In the genomic region with DNA sequence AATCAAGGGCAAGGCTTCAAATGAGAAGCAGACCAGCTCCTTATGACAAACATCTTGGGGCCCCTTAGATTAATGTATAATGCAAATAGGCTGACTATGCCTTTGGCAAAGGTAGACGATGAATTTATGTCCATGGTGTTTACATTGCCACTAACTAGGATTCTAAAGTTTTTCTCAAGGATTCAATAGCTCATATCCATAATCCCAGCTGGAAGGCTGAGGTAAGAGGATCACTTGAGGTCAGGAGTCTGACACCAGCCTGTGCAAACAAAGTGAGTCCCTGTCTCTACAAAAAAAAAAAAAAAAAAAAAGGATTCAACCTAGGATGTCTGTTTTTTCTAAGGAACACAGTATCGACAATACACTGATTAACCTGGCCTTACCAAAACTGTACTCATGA, we compare ENCODE assay signal across 25 cellular contexts.
"Had no signal": no experiment of that assay in that cellular context is flagged by ENCODE, and none has a peak within 500 bp of the region (broad histone marks: within the 10 kb centered on the region; RNA-seq: fewer than 3 reads in every experiment).

No MANE protein-coding gene starts in this region.

- ATAC-seq: activated naive CD8-positive, alpha-beta T cell treated with anti-CD3 and anti-CD28 coated beads, Interleukin-2, amount 50 U/mL, for 24 hours; activated T-helper 17 cell treated with anti-CD3 and anti-CD28 coated beads, Interleukin-2, amount 50 U/mL, for 72 hours; heart right ventricle; naive thymus-derived CD4-positive, alpha-beta T cell; pancreas; stimulated activated effector memory CD8-positive, alpha-beta T cell treated with anti-CD3 and anti-CD28 coated beads, Interleukin-12 subunit alpha, Interleukin-12 subunit beta, amount 100 ng/mL, for 72 hours; WTC11 had no signal

- H3K4me1 ChIP-seq: breast epithelium, heart right ventricle, pancreas, prostate gland, sigmoid colon, uterus had no signal

- H3K9me3 ChIP-seq: breast epithelium, pancreas, prostate gland, sigmoid colon, thoracic aorta, uterus had no signal

- H3K36me3 ChIP-seq: breast epithelium, heart right ventricle, pancreas, prostate gland, sigmoid colon, thoracic aorta, uterus had no signal

- DNase-seq: activated CD4-positive, alpha-beta memory T cell treated with anti-CD3 and anti-CD28 coated beads, Interleukin-2, amount 10 ng/mL, durations not matched to agents 7 days and 5 days; activated CD4-positive, alpha-beta T cell treated with anti-CD3 and anti-CD28 coated beads for 1 hour; activated CD4-positive, alpha-beta T cell treated with anti-CD3 and anti-CD28 coated beads, Interleukin-2, amount 10 ng/mL, durations not matched to agents 7 days and 5 days; activated CD8-positive, alpha-beta memory T cell treated with anti-CD3 and anti-CD28 coated beads, Interleukin-2, amount 50 U/mL, for 48 hours; activated naive CD8-positive, alpha-beta T cell treated with anti-CD3 and anti-CD28 coated beads, Interleukin-2, amount 50 U/mL, for 24 hours; activated T-cell treated with anti-CD3 and anti-CD28 coated beads, Interleukin-2, amount 50 U/mL, for 24 hours; central memory CD4-positive, alpha-beta T cell; foreskin fibroblast; heart right ventricle; midbrain; naive thymus-derived CD4-positive, alpha-beta T cell; nucleus accumbens; pancreas; retina; sigmoid colon; small intestine; stimulated activated CD4-positive, alpha-beta T cell treated with anti-CD3 and anti-CD28 coated beads, Interleukin-4, amount 100 ng/mL, for 24 hours; uterus had no signal

- H3K27ac ChIP-seq: breast epithelium, heart right ventricle, pancreas, prostate gland, sigmoid colon, thoracic aorta, uterus had no signal

- H3K4me3 ChIP-seq: breast epithelium, heart right ventricle, pancreas, prostate gland, sigmoid colon, thoracic aorta, uterus had no signal

- FAIRE-seq: endothelial cell of umbilical vein, pancreas, small intestine had no signal

- H3K27me3 ChIP-seq: breast epithelium, heart right ventricle, pancreas, sigmoid colon, uterus had no signal
